In genomic region chr1:17432412-17432811, GRCh38 we compare ENCODE assay signal across 22 cellular contexts. TPM values are rescaled to one million over a fixed set of nuclear protein-coding genes. Genes with fewer than 3 reads are reported as not detected.
A peak's percentile ranks its signal among the peaks of the same experiment; 100 is the strongest.
DNase-seq lines count a peak whose midpoint lies in the region; ATAC-seq and TF ChIP-seq lines count a peak whose summit lies in the region.
"Had no signal": no experiment of that assay in that cellular context is flagged by ENCODE, and none has a peak within 500 bp of the region (broad histone marks: within the 10 kb centered on the region; RNA-seq: fewer than 3 reads in every experiment).

No MANE protein-coding gene starts in this region.

- peak; percentile 10 for ATAC-seq in stimulated activated naive CD8-positive, alpha-beta T cell treated with anti-CD3 and anti-CD28 coated beads, Interleukin-15, Interleukin-2, amounts not matched to agents 100 U/mL and 50 U/mL, for 24 hours
- ATAC-seq in stimulated activated naive CD8-positive, alpha-beta T cell treated with anti-CD3 and anti-CD28 coated beads, Interleukin-15, amount 100 ng/mL, for 72 hours, result no peak
- no peak for ATAC-seq in psoas muscle
- ATAC-seq: activated CD4-positive, CD25-positive, alpha-beta regulatory T cell treated with anti-CD3 and anti-CD28 coated beads, Interleukin-2, amount 50 U/mL, for 24 hours had no signal

- DNase-seq in stimulated activated naive CD8-positive, alpha-beta T cell treated with anti-CD3 and anti-CD28 coated beads, Interleukin-15, Interleukin-2, amounts not matched to agents 100 U/mL and 50 U/mL, for 24 hours, result no peak
- no peak for DNase-seq in stimulated activated naive CD8-positive, alpha-beta T cell treated with anti-CD3 and anti-CD28 coated beads, Interleukin-15, amount 100 ng/mL, for 72 hours
- no peak for DNase-seq in mesendoderm
- DNase-seq in endothelial cell (ENCODE audit: low spot score), result no peak
- DNase-seq in GM20000 (ENCODE audit: low spot score), result no peak
- no peak for DNase-seq in NOMO-1 (lab: John Stamatoyannopoulos, UW; ENCODE audit: unreplicated experiment in 2 of 2)
- DNase-seq in psoas muscle, result no peak
- DNase-seq: ACHN; activated CD4-positive, alpha-beta T cell treated with anti-CD3 and anti-CD28 coated beads, Interleukin-2, amount 50 U/mL, for 48 hours; activated CD8-positive, alpha-beta memory T cell treated with anti-CD3 and anti-CD28 coated beads, Interleukin-2, amount 50 U/mL, for 48 hours; activated effector memory CD4-positive, alpha-beta T cell treated with Interleukin-2 at 50 U/mL for 16 hours; DND-41; immature natural killer cell; NCI-H1092; NCI-H187; NCI-H526 had no signal

- no peak overlapping the region for H4K5ac ChIP-seq in mesendoderm (ENCODE audit: low read length)

- H3K27ac Mint-ChIP-seq in stimulated activated naive CD8-positive, alpha-beta T cell treated with anti-CD3 and anti-CD28 coated beads, Interleukin-15, amount 100 ng/mL, for 72 hours, result peak overlapping the region in 1 of 2 donors; percentile 19
- no peak overlapping the region for H3K27ac Mint-ChIP-seq in endothelial cell (ENCODE audit: unreplicated experiment)
- H3K27ac Mint-ChIP-seq: type B pancreatic cell had no signal

- no CpG with 5 or more reads among the region's 3 CpGs for WGBS in mesendoderm (ENCODE audit: extremely low coverage, insufficient coverage, low lambda C conversion rate)
- 92 to 100% (median 93%) methylated on average over 3 of the region's 3 CpGs for WGBS in psoas muscle, 3 donors

- peaks cover 12% of the 10 kb centered on the region for H3K79me1 ChIP-seq in mesendoderm (ENCODE audit: low read length)

- intact Hi-C loops in psoas muscle (cut with DNase I), result loop anchor here in 1 of 2 donors (10.0 kb wide), 1 partner anchor 182 kb away; no protein-coding TSS in a partner anchor

- H3K4me2 ChIP-seq in OCI-LY3 (ENCODE audit: low read length) (peak overlapping the region; percentile 78), mesendoderm (ENCODE audit: low read length) (no peak overlapping the region)

- no peak for TF ChIP-seq CTCF in OCI-LY3 (IDR thresholded peaks at IDR 0.05; ENCODE audit: low read depth, low read length)
- no peak for TF ChIP-seq CTCF in endothelial cell (IDR thresholded peaks at IDR 0.05; ENCODE audit: unreplicated experiment)
- TF ChIP-seq CTCF in GM20000 (IDR thresholded peaks at IDR 0.05; ENCODE audit: extremely low read depth, missing control alignments), result no peak
- no peak for TF ChIP-seq CTCF in psoas muscle (IDR thresholded peaks at IDR 0.05)

- H4K20me1 ChIP-seq in OCI-LY3 (ENCODE audit: insufficient read depth, low read length), result peaks cover 89% of the 10 kb centered on the region

- H3K9me3 Mint-ChIP-seq in stimulated activated naive CD8-positive, alpha-beta T cell treated with anti-CD3 and anti-CD28 coated beads, Interleukin-15, amount 100 ng/mL, for 72 hours, result no peaks in the 10 kb centered on the region
- no peaks in the 10 kb centered on the region for H3K9me3 Mint-ChIP-seq in endothelial cell (ENCODE audit: unreplicated experiment)
- H3K9me3 Mint-ChIP-seq: immature natural killer cell, type B pancreatic cell had no signal

- no peak overlapping the region for H4K8ac ChIP-seq in mesendoderm (ENCODE audit: low read depth, low read length)

- H2BK120ac ChIP-seq in mesendoderm (ENCODE audit: low read depth, low read length), result no peak overlapping the region

- no peak overlapping the region for H3K4ac ChIP-seq in mesendoderm (ENCODE audit: low read depth, low read length)

- H2AFZ ChIP-seq in OCI-LY3 (ENCODE audit: low read depth, low read length), result no peak overlapping the region

- peak overlapping the region in 1 of 2 donors; percentile 33 for H3K4me3 Mint-ChIP-seq in stimulated activated naive CD8-positive, alpha-beta T cell treated with anti-CD3 and anti-CD28 coated beads, Interleukin-15, amount 100 ng/mL, for 72 hours
- no peak overlapping the region for H3K4me3 Mint-ChIP-seq in endothelial cell (ENCODE audit: unreplicated experiment)
- H3K4me3 Mint-ChIP-seq: immature natural killer cell, type B pancreatic cell had no signal

- H2AK5ac ChIP-seq in mesendoderm (ENCODE audit: low read length), result no peak overlapping the region

- H2BK15ac ChIP-seq in mesendoderm (replicated peaks; ENCODE audit: low read depth), result no peak overlapping the region

- no peak overlapping the region for H3K56ac ChIP-seq in mesendoderm (ENCODE audit: low read length)

- H3K4me1 ChIP-seq in OCI-LY3 (ENCODE audit: low read length) (peaks cover 55% of the 10 kb centered on the region), mesendoderm (ENCODE audit: control insufficient read depth, low read depth, low read length) (peaks cover 27% of the 10 kb centered on the region), psoas muscle (peaks cover 6% of the 10 kb centered on the region)

- H3K27ac ChIP-seq in OCI-LY3 (ENCODE audit: low read length), result peak overlapping the region; percentile 88
- no peak overlapping the region for H3K27ac ChIP-seq in mesendoderm (ENCODE audit: low read depth, low read length)
- no peak overlapping the region for H3K27ac ChIP-seq in psoas muscle
- H3K27ac ChIP-seq: C4-2B, prostate gland, SJSA1 had no signal

- H3K27me3 ChIP-seq in OCI-LY3 (ENCODE audit: low read depth, low read length) (no peaks in the 10 kb centered on the region), mesendoderm (ENCODE audit: insufficient read depth, low read length, poor library complexity) (no peaks in the 10 kb centered on the region), psoas muscle (ENCODE audit: insufficient read depth in 3 of 3, low read length in 2 of 3) (no peaks in the 10 kb centered on the region)
- H3K27me3 ChIP-seq: SJSA1 had no signal

- peak overlapping the region; percentile 27; the same call in 1 of the 2 replicates for H3K9ac ChIP-seq in OCI-LY3 (ENCODE audit: low read length)
- H3K9ac ChIP-seq in mesendoderm (ENCODE audit: low read length), result peak overlapping the region; percentile 0

- H3K36me3 ChIP-seq in OCI-LY3 (replicated peaks; ENCODE audit: low read depth, low read length) (peaks cover 59% of the 10 kb centered on the region), mesendoderm (ENCODE audit: control insufficient read depth, insufficient read depth, low read length) (peaks cover 14% of the 10 kb centered on the region), psoas muscle (ENCODE audit: insufficient read depth in 1 of 2, low read depth in 1 of 2) (peaks cover 9 to 50% of the 10 kb centered on the region in 2 donors)
- H3K36me3 ChIP-seq: prostate gland had no signal

- H3K36me3 Mint-ChIP-seq in endothelial cell (ENCODE audit: low read depth, unreplicated experiment), result peaks cover 11% of the 10 kb centered on the region

- no peak overlapping the region for H2BK5ac ChIP-seq in mesendoderm (ENCODE audit: low read length)

- H3K79me2 ChIP-seq in OCI-LY3 (ENCODE audit: low read length) (peaks cover 98% of the 10 kb centered on the region), mesendoderm (ENCODE audit: control insufficient read depth, insufficient read depth, low read length) (peaks cover 94% of the 10 kb centered on the region)

- H3K27me3 Mint-ChIP-seq in stimulated activated naive CD8-positive, alpha-beta T cell treated with anti-CD3 and anti-CD28 coated beads, Interleukin-15, amount 100 ng/mL, for 72 hours, result no peaks in the 10 kb centered on the region
- H3K27me3 Mint-ChIP-seq in endothelial cell (ENCODE audit: unreplicated experiment), result peaks cover 11% of the 10 kb centered on the region
- H3K27me3 Mint-ChIP-seq: type B pancreatic cell had no signal

- H3K9me3 ChIP-seq in OCI-LY3 (ENCODE audit: insufficient read depth, low read length) (no peaks in the 10 kb centered on the region), psoas muscle (no peaks in the 10 kb centered on the region)
- H3K9me3 ChIP-seq: prostate gland, SJSA1 had no signal

- peaks cover 61% of the 10 kb centered on the region for H3K4me1 Mint-ChIP-seq in stimulated activated naive CD8-positive, alpha-beta T cell treated with anti-CD3 and anti-CD28 coated beads, Interleukin-15, amount 100 ng/mL, for 72 hours
- peaks cover 38% of the 10 kb centered on the region for H3K4me1 Mint-ChIP-seq in endothelial cell (ENCODE audit: unreplicated experiment)

- no peak overlapping the region for H3K23ac ChIP-seq in mesendoderm (ENCODE audit: low read length)

- H3K4me3 ChIP-seq in OCI-LY3 (ENCODE audit: low read length) (peak overlapping the region; percentile 55), mesendoderm (ENCODE audit: low read length) (no peak overlapping the region), psoas muscle (no peak overlapping the region)
- H3K4me3 ChIP-seq: prostate gland, SJSA1 had no signal

- no peak overlapping the region for H3K18ac ChIP-seq in mesendoderm (ENCODE audit: low read length)

RNA-seq across cellular contexts. Expression of gene RCC2, which starts 7.1 kb away (rescaled TPM):
- 271 TPM for polyA plus RNA-seq in mesendoderm (2013, experiment 1 of 2)
- polyA plus RNA-seq in mesendoderm (2013, experiment 2 of 2), result 269 TPM
- 180 TPM for total RNA-seq in endothelial cell (ENCODE audit: unreplicated experiment)
- total RNA-seq in psoas muscle, result 10 to 100 TPM in 3 of 4 donors, 1 to 10 TPM in 1; 9.4 to 18.7 (median 12.1) TPM
- polyA plus RNA-seq in psoas muscle, result 10 to 100 TPM in 1 of 3 donors, 1 to 10 TPM in 2; 6.8 to 12.3 (median 8.3) TPM
